In the genomic region with DNA sequence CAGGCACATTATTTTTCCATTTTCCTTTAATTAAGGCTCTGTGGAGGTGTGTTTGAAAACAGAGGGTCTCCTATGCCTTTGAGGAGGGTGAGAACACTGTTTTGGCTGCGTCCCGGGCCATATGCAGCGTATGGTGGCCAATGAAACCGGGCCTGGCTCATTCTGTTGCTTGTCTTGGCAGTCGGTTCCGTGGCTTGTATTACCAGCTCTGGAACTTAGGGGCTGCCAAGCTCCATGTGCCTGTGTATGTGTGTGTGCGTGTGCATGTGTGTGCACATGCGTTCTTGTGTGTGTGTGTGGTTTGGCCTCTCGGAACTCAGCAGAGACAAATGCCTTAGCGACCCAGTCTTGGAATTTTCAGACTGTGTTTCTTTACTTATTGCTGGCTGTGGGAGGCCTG, we compare ENCODE assay signal across 11 cellular contexts. TPM values are rescaled to one million over a fixed set of nuclear protein-coding genes. Genes with fewer than 3 reads are reported as not detected.
A peak's percentile ranks its signal among the peaks of the same experiment; 100 is the strongest.
DNase-seq lines count a peak whose midpoint lies in the region; ATAC-seq and TF ChIP-seq lines count a peak whose summit lies in the region.
"Had no signal": no experiment of that assay in that cellular context is flagged by ENCODE, and none has a peak within 500 bp of the region (broad histone marks: within the 10 kb centered on the region; RNA-seq: fewer than 3 reads in every experiment).

No MANE protein-coding gene starts in this region.

- peaks cover 76% of the 10 kb centered on the region for H3K4me1 Mint-ChIP-seq in HFFc6 (ENCODE audit: low read depth)

- no peaks in the 10 kb centered on the region for H3K27me3 ChIP-seq in layer of hippocampus (ENCODE audit: control insufficient read depth, insufficient read depth, low read length)
- no peaks in the 10 kb centered on the region for H3K27me3 ChIP-seq in stomach smooth muscle (ENCODE audit: control insufficient read depth in 1 of 2, insufficient read depth in 2 of 2, low read length in 2 of 2)

- H3K27me3 Mint-ChIP-seq in HFFc6 (ENCODE audit: insufficient read depth), result peaks cover 4% of the 10 kb centered on the region

- H3K9me3 ChIP-seq in stomach smooth muscle (ENCODE audit: control insufficient read depth in 2 of 2, low read length in 2 of 2), result no peaks in the 10 kb centered on the region

- ATAC-seq in GM19351 (IDR thresholded peaks at IDR 0.05; ENCODE audit: unreplicated experiment) (no peak), GM21786 (IDR thresholded peaks at IDR 0.05; ENCODE audit: unreplicated experiment) (no peak)
- ATAC-seq: left colon had no signal

- peak overlapping the region; percentile 87 for H3K4me3 Mint-ChIP-seq in HFFc6

- H3K27ac ChIP-seq in caudate nucleus (ENCODE audit: low read depth, low read length) (peak overlapping the region; percentile 76), layer of hippocampus (ENCODE audit: low read depth, low read length) (peak overlapping the region; percentile 77), stomach smooth muscle (ENCODE audit: low read length) (peak overlapping the region; percentile 74)

- TF ChIP-seq CTCF in HFFc6 (IDR thresholded peaks at IDR 0.05), result no peak

- peaks cover 32% of the 10 kb centered on the region for H3K36me3 Mint-ChIP-seq in HFFc6 (ENCODE audit: low read depth)

- peak overlapping the region; percentile 77 to 78 for H3K4me3 ChIP-seq in stomach smooth muscle (ENCODE audit: low read length in 2 of 2)

- H3K27ac Mint-ChIP-seq in HFFc6, result peak overlapping the region; percentile 55

- DNase-seq in HFFc6 (no peak), caudate nucleus (lab: John Stamatoyannopoulos, UW) (peak in 3 of 61 donors; percentile 9 to 58 (median 17)), germinal center (ENCODE audit: low spot score) (no peak), NCI-H146 treated with DMSO at 0.1 percent for 48 hours (lab: John Stamatoyannopoulos, UW; ENCODE audit: unreplicated experiment) (no peak)
- DNase-seq: activated CD8-positive, alpha-beta memory T cell treated with anti-CD3 and anti-CD28 coated beads for 24 hours; left colon; stimulated activated CD4-positive, alpha-beta T cell treated with anti-CD3 and anti-CD28 coated beads, Interleukin-2, amount 100 ng/mL, for 48 hours had no signal

- peaks cover 9 to 17% of the 10 kb centered on the region in 2 donors for H3K36me3 ChIP-seq in stomach smooth muscle (ENCODE audit: control insufficient read depth in 2 of 2, insufficient read depth in 2 of 2, low read length in 2 of 2)

- H3K9me3 Mint-ChIP-seq in HFFc6, result no peaks in the 10 kb centered on the region

- peaks cover 64% of the 10 kb centered on the region for H3K4me1 ChIP-seq in stomach smooth muscle (ENCODE audit: control insufficient read depth, insufficient read depth, low read length)

- H3K9ac ChIP-seq in stomach smooth muscle (ENCODE audit: low read length in 2 of 2), result no peak overlapping the region

RNA-seq across cellular contexts. Expression of a gene that starts 2.7 kb away (rescaled TPM):
- 10 to 100 TPM; 48.0 to 67.8 (median 61.8) TPM for total RNA-seq in HFFc6 (2021; fragmentation: NEBNext Ultra II Directional; extraction: Animal tissue kit (Norgen Biotek cat#: 25700))
